Comparison of ENCODE assay signal across 15 cellular contexts in genomic region chr17:68100000-68100641, GRCh38.
A peak's percentile ranks its signal among the peaks of the same experiment; 100 is the strongest.
DNase-seq lines count a peak whose midpoint lies in the region; ATAC-seq and TF ChIP-seq lines count a peak whose summit lies in the region.
"Had no signal": no experiment of that assay in that cellular context is flagged by ENCODE, and none has a peak within 500 bp of the region (broad histone marks: within the 10 kb centered on the region; RNA-seq: fewer than 3 reads in every experiment).

No MANE protein-coding gene starts in this region.

- H3K27me3 Mint-ChIP-seq in CD4-positive, alpha-beta memory T cell: no peaks in the 10 kb centered on the region
- H3K27me3 Mint-ChIP-seq in Calu3 (ENCODE audit: unreplicated experiment) (no peaks in the 10 kb centered on the region), nephron progenitor cell (ENCODE audit: low read depth, poor library complexity) (peaks cover 49% of the 10 kb centered on the region)
- no peaks in the 10 kb centered on the region for H3K27me3 Mint-ChIP-seq in activated naive CD8-positive, alpha-beta T cell treated with anti-CD3 and anti-CD28 coated beads, Interleukin-2, amount 50 U/mL, for 24 hours

- peak overlapping the region in 5 of 7 donors; percentile 41 to 93 (median 74) for H3K27ac Mint-ChIP-seq in CD4-positive, alpha-beta memory T cell
- H3K27ac Mint-ChIP-seq in Calu3 (ENCODE audit: unreplicated experiment) (no peak overlapping the region), nephron progenitor cell (no peak overlapping the region)
- peak overlapping the region; percentile 22 for H3K27ac Mint-ChIP-seq in activated naive CD8-positive, alpha-beta T cell treated with anti-CD3 and anti-CD28 coated beads, Interleukin-2, amount 50 U/mL, for 24 hours

- no peaks in the 10 kb centered on the region for H3K36me3 ChIP-seq in CD4-positive, alpha-beta memory T cell (ENCODE audit: insufficient read depth, low read length)
- H3K36me3 ChIP-seq in transverse colon: no peaks in the 10 kb centered on the region
- H3K36me3 ChIP-seq: adrenal gland, BLaER1, gastrocnemius medialis, SJCRH30 had no signal

- in situ Hi-C loops in transverse colon (cut with MboI; ENCODE audit: low pct_ligation_motif_present in 1 of 4, low pct_unique_long_range_greater_than_20kb in 1 of 4, low sequenced_read_pairs in 3 of 4): no loop called here

- BruUV-seq in Calu3 (replicated peaks; lab: Mats Ljungman, UMichigan): no TSS peak

- H3K4me3 ChIP-seq in CD4-positive, alpha-beta memory T cell (ENCODE audit: low read length in 2 of 2): no peak overlapping the region
- H3K4me3 ChIP-seq in transverse colon: no peak overlapping the region

- no peak for ATAC-seq in activated naive CD8-positive, alpha-beta T cell treated with anti-CD3 and anti-CD28 coated beads, Interleukin-2, amount 50 U/mL, for 24 hours
- ATAC-seq in HG03025 (IDR thresholded peaks at IDR 0.05; ENCODE audit: low FRiP score, unreplicated experiment): no peak

- TF ChIP-seq EP300 in transverse colon (IDR thresholded peaks at IDR 0.05; ENCODE audit: low read depth): no peak

- TF ChIP-seq CTCF in Calu3 (IDR thresholded peaks at IDR 0.05; ENCODE audit: unreplicated experiment) (no peak), nephron progenitor cell (IDR thresholded peaks at IDR 0.05) (no peak), transverse colon (IDR thresholded peaks at IDR 0.05) (no peak)

- H3K36me3 Mint-ChIP-seq in CD4-positive, alpha-beta memory T cell: peaks cover 0 to 10% of the 10 kb centered on the region in 2 donors
- H3K36me3 Mint-ChIP-seq in Calu3 (ENCODE audit: insufficient read depth, unreplicated experiment) (peaks cover 24% of the 10 kb centered on the region), nephron progenitor cell (ENCODE audit: low read depth) (peaks cover 21% of the 10 kb centered on the region)
- no peaks in the 10 kb centered on the region for H3K36me3 Mint-ChIP-seq in activated naive CD8-positive, alpha-beta T cell treated with anti-CD3 and anti-CD28 coated beads, Interleukin-2, amount 50 U/mL, for 24 hours (ENCODE audit: low read depth)

- intact Hi-C loops in CD4-positive, alpha-beta memory T cell (cut with micrococcal nuclease): loop anchor here (5.0 kb wide), 1 partner anchor 102 kb away; no protein-coding TSS in a partner anchor
- intact Hi-C loops in Calu3 (cut with micrococcal nuclease; ENCODE audit: unreplicated experiment) (no loop called here), transverse colon (cut with DNase I; ENCODE audit: low total_unique reads) (no loop called here)

- H3K27me3 ChIP-seq in CD4-positive, alpha-beta memory T cell (ENCODE audit: insufficient read depth, low read length): no peaks in the 10 kb centered on the region
- no peaks in the 10 kb centered on the region for H3K27me3 ChIP-seq in transverse colon
- H3K27me3 ChIP-seq: adrenal gland, gastrocnemius medialis, SJCRH30 had no signal

- no peaks in the 10 kb centered on the region for H3K9me3 ChIP-seq in CD4-positive, alpha-beta memory T cell (ENCODE audit: control insufficient read depth in 1 of 2, low read length in 2 of 2)
- H3K9me3 ChIP-seq in transverse colon: no peaks in the 10 kb centered on the region
- H3K9me3 ChIP-seq: adrenal gland, gastrocnemius medialis, left ventricle myocardium inferior, SJCRH30 had no signal

- TF ChIP-seq POLR2A in transverse colon (IDR thresholded peaks at IDR 0.05): no peak

- CTCF ChIA-PET in CD4-positive, alpha-beta memory T cell (lab: Charles Lee; ENCODE audit: partially characterized antibody): no interaction called here
- CTCF ChIA-PET in Calu3 (lab: Charles Lee): no interaction called here

- WGBS in transverse colon (ENCODE audit: low coverage in 1 of 2), 2 donors: 83 to 89% methylated on average over 2 to 17 of the region's 17 CpGs

- peaks cover 19% of the 10 kb centered on the region for H3K4me1 ChIP-seq in CD4-positive, alpha-beta memory T cell (ENCODE audit: insufficient read depth, low read length)
- H3K4me1 ChIP-seq in transverse colon: peaks cover 0 to 22% (median 12%) of the 10 kb centered on the region in 4 donors
- H3K4me1 ChIP-seq: SJCRH30 had no signal

- peak overlapping the region; percentile 50 to 97 (median 89) for H3K4me3 Mint-ChIP-seq in CD4-positive, alpha-beta memory T cell
- H3K4me3 Mint-ChIP-seq in Calu3 (ENCODE audit: low read depth, unreplicated experiment) (peak overlapping the region; percentile 91), nephron progenitor cell (peak overlapping the region; percentile 52)
- H3K4me3 Mint-ChIP-seq in activated naive CD8-positive, alpha-beta T cell treated with anti-CD3 and anti-CD28 coated beads, Interleukin-2, amount 50 U/mL, for 24 hours: peak overlapping the region; percentile 90

- DNase-seq in CD4-positive, alpha-beta memory T cell: no peak
- DNase-seq in Calu3: no peak
- no peak for DNase-seq in activated naive CD8-positive, alpha-beta T cell treated with anti-CD3 and anti-CD28 coated beads, Interleukin-2, amount 50 U/mL, for 24 hours
- DNase-seq in nephron progenitor cell: no peak
- no peak for DNase-seq in transverse colon
- DNase-seq in NCI-H510A (lab: John Stamatoyannopoulos, UW): no peak
- DNase-seq: adrenal gland, DMS79, gastrocnemius medialis, KBM-7, left ventricle myocardium inferior, NCI-H226, SJCRH30 had no signal

- H3K27ac ChIP-seq in CD4-positive, alpha-beta memory T cell (ENCODE audit: low read depth, low read length): no peak overlapping the region
- peak overlapping the region in 1 of 4 donors; percentile 94 for H3K27ac ChIP-seq in transverse colon
- H3K27ac ChIP-seq: BLaER1, SJCRH30 had no signal

- H3K9me3 Mint-ChIP-seq in CD4-positive, alpha-beta memory T cell: peaks cover 0 to 2% (median 0%) of the 10 kb centered on the region in 8 donors
- no peaks in the 10 kb centered on the region for H3K9me3 Mint-ChIP-seq in Calu3 (ENCODE audit: low read depth, unreplicated experiment)
- no peaks in the 10 kb centered on the region for H3K9me3 Mint-ChIP-seq in activated naive CD8-positive, alpha-beta T cell treated with anti-CD3 and anti-CD28 coated beads, Interleukin-2, amount 50 U/mL, for 24 hours
- peaks cover 14% of the 10 kb centered on the region for H3K9me3 Mint-ChIP-seq in nephron progenitor cell

- H3K4me1 Mint-ChIP-seq in CD4-positive, alpha-beta memory T cell: peaks cover 22 to 47% (median 32%) of the 10 kb centered on the region in 4 donors
- H3K4me1 Mint-ChIP-seq in Calu3 (ENCODE audit: low read depth, unreplicated experiment) (no peaks in the 10 kb centered on the region), nephron progenitor cell (peaks cover 20% of the 10 kb centered on the region)
- peaks cover 28% of the 10 kb centered on the region for H3K4me1 Mint-ChIP-seq in activated naive CD8-positive, alpha-beta T cell treated with anti-CD3 and anti-CD28 coated beads, Interleukin-2, amount 50 U/mL, for 24 hours

- POLR2A ChIA-PET in CD4-positive, alpha-beta memory T cell (lab: Charles Lee; ENCODE audit: partially characterized antibody): interaction anchor here (0.9 kb wide), 1 partner anchor 99 kb away, joined by 3 read pairs; no protein-coding TSS in a partner anchor

Comparison
In these comparisons a context has a peak if more than half of its experiments do, and no peak if none do; other contexts are left out.
1. H3K27ac Mint-ChIP-seq: peak in CD4-positive, alpha-beta memory T cell (5 of 7) and activated naive CD8-positive, alpha-beta T cell treated with anti-CD3 and anti-CD28 coated beads, Interleukin-2, amount 50 U/mL, for 24 hours (single experiment); none in Calu3 (single experiment) and nephron progenitor cell (single experiment).
2. Peak in every context shown above with its lines, with median percentiles within 50 percentile points of each other: H3K4me3 Mint-ChIP-seq.